In genomic region chr1:37595440-37596181, GRCh38 we compare ENCODE assay signal across 1 cellular context.
TF ChIP-seq lines count a peak whose summit lies in the region.

GNL2 (minus strand) TSS chr1:37595937; CDS start chr1:37595822, 115 bp downstream.

TF ChIP-seq in HEK293, 187 proteins besides CTCF, POLR2A, EP300 and RAD21 (continued from another document and continues in another):
- TF ChIP-seq, protein P1, sequence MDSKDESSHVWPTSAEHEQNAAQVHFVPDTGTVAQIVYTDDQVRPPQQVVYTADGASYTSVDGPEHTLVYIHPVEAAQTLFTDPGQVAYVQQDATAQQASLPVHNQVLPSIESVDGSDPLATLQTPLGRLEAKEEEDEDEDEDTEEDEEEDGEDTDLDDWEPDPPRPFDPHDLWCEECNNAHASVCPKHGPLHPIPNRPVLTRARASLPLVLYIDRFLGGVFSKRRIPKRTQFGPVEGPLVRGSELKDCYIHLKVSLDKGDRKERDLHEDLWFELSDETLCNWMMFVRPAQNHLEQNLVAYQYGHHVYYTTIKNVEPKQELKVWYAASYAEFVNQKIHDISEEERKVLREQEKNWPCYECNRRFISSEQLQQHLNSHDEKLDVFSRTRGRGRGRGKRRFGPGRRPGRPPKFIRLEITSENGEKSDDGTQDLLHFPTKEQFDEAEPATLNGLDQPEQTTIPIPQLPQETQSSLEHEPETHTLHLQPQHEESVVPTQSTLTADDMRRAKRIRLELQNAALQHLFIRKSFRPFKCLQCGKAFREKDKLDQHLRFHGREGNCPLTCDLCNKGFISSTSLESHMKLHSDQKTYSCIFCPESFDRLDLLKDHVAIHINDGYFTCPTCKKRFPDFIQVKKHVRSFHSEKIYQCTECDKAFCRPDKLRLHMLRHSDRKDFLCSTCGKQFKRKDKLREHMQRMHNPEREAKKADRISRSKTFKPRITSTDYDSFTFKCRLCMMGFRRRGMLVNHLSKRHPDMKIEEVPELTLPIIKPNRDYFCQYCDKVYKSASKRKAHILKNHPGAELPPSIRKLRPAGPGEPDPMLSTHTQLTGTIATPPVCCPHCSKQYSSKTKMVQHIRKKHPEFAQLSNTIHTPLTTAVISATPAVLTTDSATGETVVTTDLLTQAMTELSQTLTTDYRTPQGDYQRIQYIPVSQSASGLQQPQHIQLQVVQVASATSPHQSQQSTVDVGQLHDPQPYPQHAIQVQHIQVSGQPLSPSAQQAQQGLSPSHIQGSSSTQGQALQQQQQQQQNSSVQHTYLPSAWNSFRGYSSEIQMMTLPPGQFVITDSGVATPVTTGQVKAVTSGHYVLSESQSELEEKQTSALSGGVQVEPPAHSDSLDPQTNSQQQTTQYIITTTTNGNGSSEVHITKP (tag by site-specific recombination; IDR thresholded peaks at IDR 0.05): peak; percentile 65
- no peak for TF ChIP-seq TSHZ1 (tag by site-specific recombination; IDR thresholded peaks at IDR 0.05; ENCODE audit: borderline replicate concordance)
- TF ChIP-seq ZNF488 (tag by site-specific recombination; IDR thresholded peaks at IDR 0.05): no peak
- 0 out of 2 replicates have a peak, but pooled peaks have one; percentile 74 for TF ChIP-seq ZNF121 (tag by site-specific recombination; IDR thresholded peaks at IDR 0.05)
- no peak for TF ChIP-seq SCRT1 (tag by site-specific recombination; IDR thresholded peaks at IDR 0.05; ENCODE audit: borderline replicate concordance)
- TF ChIP-seq IKZF3 (tag by site-specific recombination; IDR thresholded peaks at IDR 0.05): no peak
- TF ChIP-seq ZNF645 (tag by site-specific recombination; IDR thresholded peaks at IDR 0.05): no peak
- no peak for TF ChIP-seq ZNF670 (tag by site-specific recombination; IDR thresholded peaks at IDR 0.05; ENCODE audit: low read depth)
- TF ChIP-seq ZNF350 (tag by site-specific recombination; IDR thresholded peaks at IDR 0.05): no peak
- TF ChIP-seq ZNF341 (tag by site-specific recombination; IDR thresholded peaks at IDR 0.05; ENCODE audit: low read depth): peak; percentile 27; the same call in 1 of the 2 replicates
- 0 out of 2 replicates have a peak, but pooled peaks have one; percentile 11 for TF ChIP-seq ZEB2 (tag by site-specific recombination; IDR thresholded peaks at IDR 0.05)
- TF ChIP-seq OVOL3 (tag by site-specific recombination; IDR thresholded peaks at IDR 0.05): no peak
- TF ChIP-seq ZNF335 (tag by site-specific recombination; conservative IDR thresholded peaks at IDR 0.05): peak; percentile 94
- TF ChIP-seq ZNF571 (tag by site-specific recombination; IDR thresholded peaks at IDR 0.05): no peak
- TF ChIP-seq, protein P2, sequence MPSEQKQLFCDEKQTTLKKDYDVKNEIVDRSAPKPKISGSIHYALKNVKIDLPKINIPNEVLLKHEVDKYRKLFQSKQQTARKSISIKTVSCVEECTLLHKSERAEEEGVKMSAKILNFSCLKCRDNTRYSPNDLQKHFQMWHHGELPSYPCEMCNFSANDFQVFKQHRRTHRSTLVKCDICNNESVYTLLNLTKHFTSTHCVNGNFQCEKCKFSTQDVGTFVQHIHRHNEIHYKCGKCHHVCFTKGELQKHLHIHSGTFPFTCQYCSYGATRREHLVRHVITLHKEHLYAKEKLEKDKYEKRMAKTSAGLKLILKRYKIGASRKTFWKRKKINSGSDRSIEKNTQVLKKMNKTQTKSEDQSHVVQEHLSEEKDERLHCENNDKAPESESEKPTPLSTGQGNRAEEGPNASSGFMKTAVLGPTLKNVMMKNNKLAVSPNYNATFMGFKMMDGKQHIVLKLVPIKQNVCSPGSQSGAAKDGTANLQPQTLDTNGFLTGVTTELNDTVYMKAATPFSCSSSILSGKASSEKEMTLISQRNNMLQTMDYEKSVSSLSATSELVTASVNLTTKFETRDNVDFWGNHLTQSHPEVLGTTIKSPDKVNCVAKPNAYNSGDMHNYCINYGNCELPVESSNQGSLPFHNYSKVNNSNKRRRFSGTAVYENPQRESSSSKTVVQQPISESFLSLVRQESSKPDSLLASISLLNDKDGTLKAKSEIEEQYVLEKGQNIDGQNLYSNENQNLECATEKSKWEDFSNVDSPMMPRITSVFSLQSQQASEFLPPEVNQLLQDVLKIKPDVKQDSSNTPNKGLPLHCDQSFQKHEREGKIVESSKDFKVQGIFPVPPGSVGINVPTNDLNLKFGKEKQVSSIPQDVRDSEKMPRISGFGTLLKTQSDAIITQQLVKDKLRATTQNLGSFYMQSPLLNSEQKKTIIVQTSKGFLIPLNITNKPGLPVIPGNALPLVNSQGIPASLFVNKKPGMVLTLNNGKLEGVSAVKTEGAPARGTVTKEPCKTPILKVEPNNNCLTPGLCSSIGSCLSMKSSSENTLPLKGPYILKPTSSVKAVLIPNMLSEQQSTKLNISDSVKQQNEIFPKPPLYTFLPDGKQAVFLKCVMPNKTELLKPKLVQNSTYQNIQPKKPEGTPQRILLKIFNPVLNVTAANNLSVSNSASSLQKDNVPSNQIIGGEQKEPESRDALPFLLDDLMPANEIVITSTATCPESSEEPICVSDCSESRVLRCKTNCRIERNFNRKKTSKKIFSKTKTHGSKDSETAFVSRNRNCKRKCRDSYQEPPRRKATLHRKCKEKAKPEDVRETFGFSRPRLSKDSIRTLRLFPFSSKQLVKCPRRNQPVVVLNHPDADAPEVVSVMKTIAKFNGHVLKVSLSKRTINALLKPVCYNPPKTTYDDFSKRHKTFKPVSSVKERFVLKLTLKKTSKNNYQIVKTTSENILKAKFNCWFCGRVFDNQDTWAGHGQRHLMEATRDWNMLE (tag by site-specific recombination; conservative IDR thresholded peaks at IDR 0.05; ENCODE audit: low read depth): peak; percentile 56
- peak; percentile 74 for TF ChIP-seq ZXDB (tag by site-specific recombination; IDR thresholded peaks at IDR 0.05)
- 0 out of 2 replicates have a peak, but pooled peaks have one; percentile 20 for TF ChIP-seq KLF9 (tag by site-specific recombination; IDR thresholded peaks at IDR 0.05; ENCODE audit: low read depth)
- TF ChIP-seq ZNF416 (tag by site-specific recombination; IDR thresholded peaks at IDR 0.05): no peak
- TF ChIP-seq, protein P3, sequence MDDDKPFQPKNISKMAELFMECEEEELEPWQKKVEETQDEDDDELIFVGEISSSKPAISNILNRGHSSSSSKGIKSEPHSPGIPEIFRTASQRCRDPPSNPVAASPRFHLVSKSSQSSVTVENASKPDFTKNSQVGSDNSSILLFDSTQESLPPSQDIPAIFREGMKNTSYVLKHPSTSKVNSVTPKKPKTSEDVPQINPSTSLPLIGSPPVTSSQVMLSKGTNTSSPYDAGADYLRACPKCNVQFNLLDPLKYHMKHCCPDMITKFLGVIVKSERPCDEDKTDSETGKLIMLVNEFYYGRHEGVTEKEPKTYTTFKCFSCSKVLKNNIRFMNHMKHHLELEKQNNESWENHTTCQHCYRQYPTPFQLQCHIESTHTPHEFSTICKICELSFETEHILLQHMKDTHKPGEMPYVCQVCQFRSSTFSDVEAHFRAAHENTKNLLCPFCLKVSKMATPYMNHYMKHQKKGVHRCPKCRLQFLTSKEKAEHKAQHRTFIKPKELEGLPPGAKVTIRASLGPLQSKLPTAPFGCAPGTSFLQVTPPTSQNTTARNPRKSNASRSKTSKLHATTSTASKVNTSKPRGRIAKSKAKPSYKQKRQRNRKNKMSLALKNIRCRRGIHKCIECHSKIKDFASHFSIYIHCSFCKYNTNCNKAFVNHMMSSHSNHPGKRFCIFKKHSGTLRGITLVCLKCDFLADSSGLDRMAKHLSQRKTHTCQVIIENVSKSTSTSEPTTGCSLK (tag by site-specific recombination; IDR thresholded peaks at IDR 0.05): no peak
- TF ChIP-seq ZFHX2 (tag by site-specific recombination; conservative IDR thresholded peaks at IDR 0.05): peak; percentile 52
- TF ChIP-seq ZBTB17 (tag by site-specific recombination; IDR thresholded peaks at IDR 0.05): 0 out of 2 replicates have a peak, but pooled peaks have one; percentile 44
- TF ChIP-seq ZBTB7A (tag by site-specific recombination; IDR thresholded peaks at IDR 0.05; ENCODE audit: low read depth): no peak
- TF ChIP-seq PBX3 (CRISPR knock-in tag; IDR thresholded peaks at IDR 0.05): no peak
- 0 out of 2 replicates have a peak, but pooled peaks have one; percentile 33 for TF ChIP-seq PRDM1 (tag by site-specific recombination; IDR thresholded peaks at IDR 0.05)
- TF ChIP-seq, protein P4, sequence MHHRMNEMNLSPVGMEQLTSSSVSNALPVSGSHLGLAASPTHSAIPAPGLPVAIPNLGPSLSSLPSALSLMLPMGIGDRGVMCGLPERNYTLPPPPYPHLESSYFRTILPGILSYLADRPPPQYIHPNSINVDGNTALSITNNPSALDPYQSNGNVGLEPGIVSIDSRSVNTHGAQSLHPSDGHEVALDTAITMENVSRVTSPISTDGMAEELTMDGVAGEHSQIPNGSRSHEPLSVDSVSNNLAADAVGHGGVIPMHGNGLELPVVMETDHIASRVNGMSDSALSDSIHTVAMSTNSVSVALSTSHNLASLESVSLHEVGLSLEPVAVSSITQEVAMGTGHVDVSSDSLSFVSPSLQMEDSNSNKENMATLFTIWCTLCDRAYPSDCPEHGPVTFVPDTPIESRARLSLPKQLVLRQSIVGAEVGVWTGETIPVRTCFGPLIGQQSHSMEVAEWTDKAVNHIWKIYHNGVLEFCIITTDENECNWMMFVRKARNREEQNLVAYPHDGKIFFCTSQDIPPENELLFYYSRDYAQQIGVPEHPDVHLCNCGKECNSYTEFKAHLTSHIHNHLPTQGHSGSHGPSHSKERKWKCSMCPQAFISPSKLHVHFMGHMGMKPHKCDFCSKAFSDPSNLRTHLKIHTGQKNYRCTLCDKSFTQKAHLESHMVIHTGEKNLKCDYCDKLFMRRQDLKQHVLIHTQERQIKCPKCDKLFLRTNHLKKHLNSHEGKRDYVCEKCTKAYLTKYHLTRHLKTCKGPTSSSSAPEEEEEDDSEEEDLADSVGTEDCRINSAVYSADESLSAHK (tag by site-specific recombination; IDR thresholded peaks at IDR 0.05): no peak
- TF ChIP-seq EGR2 (tag by site-specific recombination; IDR thresholded peaks at IDR 0.05; ENCODE audit: low read depth): peak; percentile 36; the same call in 1 of the 2 replicates
- TF ChIP-seq ZNF629 (tag by site-specific recombination; IDR thresholded peaks at IDR 0.05): peak; percentile 94
- TF ChIP-seq ZFP37 (tag by site-specific recombination; IDR thresholded peaks at IDR 0.05): peak; percentile 49; the same call in 1 of the 2 replicates
- no peak for TF ChIP-seq ZNF555 (tag by site-specific recombination; conservative IDR thresholded peaks at IDR 0.05)
- TF ChIP-seq ZNF544 (tag by site-specific recombination; IDR thresholded peaks at IDR 0.05): no peak
- no peak for TF ChIP-seq ZNF785 (tag by site-specific recombination; IDR thresholded peaks at IDR 0.05)
- TF ChIP-seq, protein P5, sequence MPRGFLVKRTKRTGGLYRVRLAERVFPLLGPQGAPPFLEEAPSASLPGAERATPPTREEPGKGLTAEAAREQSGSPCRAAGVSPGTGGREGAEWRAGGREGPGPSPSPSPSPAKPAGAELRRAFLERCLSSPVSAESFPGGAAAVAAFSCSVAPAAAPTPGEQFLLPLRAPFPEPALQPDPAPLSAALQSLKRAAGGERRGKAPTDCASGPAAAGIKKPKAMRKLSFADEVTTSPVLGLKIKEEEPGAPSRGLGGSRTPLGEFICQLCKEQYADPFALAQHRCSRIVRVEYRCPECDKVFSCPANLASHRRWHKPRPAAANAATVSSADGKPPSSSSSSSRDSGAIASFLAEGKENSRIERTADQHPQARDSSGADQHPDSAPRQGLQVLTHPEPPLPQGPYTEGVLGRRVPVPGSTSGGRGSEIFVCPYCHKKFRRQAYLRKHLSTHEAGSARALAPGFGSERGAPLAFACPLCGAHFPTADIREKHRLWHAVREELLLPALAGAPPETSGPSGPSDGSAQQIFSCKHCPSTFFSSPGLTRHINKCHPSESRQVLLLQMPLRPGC (tag by site-specific recombination; IDR thresholded peaks at IDR 0.05): no peak
